ENCODE assay signal across 11 cellular contexts in genomic region chr12:50185975-50186663, GRCh38. TPM values are rescaled to one million over a fixed set of nuclear protein-coding genes. Genes with fewer than 3 reads are reported as not detected.
DNase-seq lines count a peak whose midpoint lies in the region; ATAC-seq and TF ChIP-seq lines count a peak whose summit lies in the region.
"Had no signal": no experiment of that assay in that cellular context is flagged by ENCODE, and none has a peak within 500 bp of the region (broad histone marks: within the 10 kb centered on the region; RNA-seq: fewer than 3 reads in every experiment).

No MANE protein-coding gene starts in this region.

- H3K9me3 ChIP-seq in transverse colon (no peaks in the 10 kb centered on the region), gastrocnemius medialis (no peaks in the 10 kb centered on the region)
- H3K9me3 ChIP-seq: neutrophil had no signal

- H3K4me1 ChIP-seq in transverse colon: peaks cover 10 to 61% (median 46%) of the 10 kb centered on the region in 4 donors
- H3K4me1 ChIP-seq in gastrocnemius medialis: peaks cover 5 to 22% of the 10 kb centered on the region in 2 donors

- H3K27me3 ChIP-seq in transverse colon (no peaks in the 10 kb centered on the region), gastrocnemius medialis (no peaks in the 10 kb centered on the region)
- H3K27me3 ChIP-seq: neutrophil had no signal

- DNase-seq in activated T-cell treated with anti-CD3 and anti-CD28 coated beads, Interleukin-2, amount 50 U/mL, for 24 hours: no peak
- DNase-seq in activated T-cell treated with anti-CD3 and anti-CD28 coated beads for 4 hours: no peak
- no peak for DNase-seq in activated T-helper 1 cell treated with anti-CD3 and anti-CD28 coated beads, Interleukin-12 subunit alpha, Interleukin-12 subunit beta, Interleukin-2, Interleukin-4 antibody, amounts not matched to agents 30 ng/mL and 10 ng/mL and 1 ng/mL, durations not matched to agents 14 hours and 24 hours and 36 hours (ENCODE audit: low spot score)
- peak; percentile 54 for DNase-seq in glomerular endothelial cell (ENCODE audit: extremely low read depth, low read depth, low spot score)
- no peak for DNase-seq in transverse colon
- DNase-seq in gastrocnemius medialis: no peak
- DNase-seq: activated CD4-positive, CD25-positive, alpha-beta regulatory T cell treated with anti-CD3 and anti-CD28 coated beads, Interleukin-2, amount 50 U/mL, for 72 hours; NCI-H510A treated with DMSO at 0.1 percent for 48 hours had no signal

- ATAC-seq in GM18861 (IDR thresholded peaks at IDR 0.05; ENCODE audit: unreplicated experiment): no peak
- ATAC-seq in gastrocnemius medialis: no peak
- no peak for ATAC-seq in HG03159 (IDR thresholded peaks at IDR 0.05; ENCODE audit: unreplicated experiment)

- in situ Hi-C loops in transverse colon (cut with MboI; ENCODE audit: low pct_ligation_motif_present in 1 of 4, low pct_unique_long_range_greater_than_20kb in 1 of 4, low sequenced_read_pairs in 3 of 4): loop anchor here in 3 of 4 donors (25.0 kb wide), 3 partner anchors 99 to 224 kb away; partner anchors contain the start of genes AQP2 (in 1 of the 3), AQP5 (in 1 of the 3), AQP6 (in 1 of the 3) and SMARCD1 (in 1 of the 3)
- in situ Hi-C loops in gastrocnemius medialis (cut with MboI; ENCODE audit: low sequenced_read_pairs in 4 of 4): no loop called here

- H3K36me3 ChIP-seq in transverse colon (peaks cover 0 to 22% (median 12%) of the 10 kb centered on the region in 4 donors), gastrocnemius medialis (peaks cover 0 to 8% of the 10 kb centered on the region in 2 donors)
- H3K36me3 ChIP-seq: neutrophil had no signal

- H3K4me1 Mint-ChIP-seq in activated T-cell treated with anti-CD3 and anti-CD28 coated beads, Interleukin-2, amount 50 U/mL, for 24 hours (ENCODE audit: low read depth): peaks cover 60% of the 10 kb centered on the region
- peaks cover 48% of the 10 kb centered on the region for H3K4me1 Mint-ChIP-seq in activated T-helper 1 cell treated with anti-CD3 and anti-CD28 coated beads, Interleukin-12 subunit alpha, Interleukin-12 subunit beta, Interleukin-2, Interleukin-4 antibody, amounts not matched to agents 30 ng/mL and 10 ng/mL and 1 ng/mL, durations not matched to agents 14 hours and 24 hours and 36 hours (ENCODE audit: low read depth)

- no peaks in the 10 kb centered on the region for H3K9me3 Mint-ChIP-seq in activated T-cell treated with anti-CD3 and anti-CD28 coated beads, Interleukin-2, amount 50 U/mL, for 24 hours
- no peaks in the 10 kb centered on the region for H3K9me3 Mint-ChIP-seq in activated T-helper 1 cell treated with anti-CD3 and anti-CD28 coated beads, Interleukin-12 subunit alpha, Interleukin-12 subunit beta, Interleukin-2, Interleukin-4 antibody, amounts not matched to agents 30 ng/mL and 10 ng/mL and 1 ng/mL, durations not matched to agents 14 hours and 24 hours and 36 hours

- TF ChIP-seq CTCF in transverse colon (IDR thresholded peaks at IDR 0.05): no peak
- TF ChIP-seq CTCF in gastrocnemius medialis (IDR thresholded peaks at IDR 0.05 in 4 of 5, conservative IDR thresholded peaks at IDR 0.05 in 1 of 5): no peak

- no peak overlapping the region for H3K4me3 ChIP-seq in transverse colon
- no peak overlapping the region for H3K4me3 ChIP-seq in gastrocnemius medialis

- H3K4me3 Mint-ChIP-seq in activated T-cell treated with anti-CD3 and anti-CD28 coated beads, Interleukin-2, amount 50 U/mL, for 24 hours: no peak overlapping the region
- no peak overlapping the region for H3K4me3 Mint-ChIP-seq in activated T-helper 1 cell treated with anti-CD3 and anti-CD28 coated beads, Interleukin-12 subunit alpha, Interleukin-12 subunit beta, Interleukin-2, Interleukin-4 antibody, amounts not matched to agents 30 ng/mL and 10 ng/mL and 1 ng/mL, durations not matched to agents 14 hours and 24 hours and 36 hours

- intact Hi-C loops in activated T-helper 1 cell treated with anti-CD3 and anti-CD28 coated beads, Interleukin-12 subunit alpha, Interleukin-12 subunit beta, Interleukin-2, Interleukin-4 antibody, amounts not matched to agents 30 ng/mL and 10 ng/mL and 1 ng/mL, durations not matched to agents 14 hours and 24 hours and 36 hours (cut with micrococcal nuclease): loop anchor here (2.0 kb wide), 1 partner anchor 97 kb away; the partner anchor contains the start of gene LIMA1
- intact Hi-C loops in transverse colon (cut with DNase I; ENCODE audit: low total_unique reads) (loop anchor here (10.0 kb wide), 1 partner anchor 221 kb away; the partner anchor contains the start of gene AQP5), gastrocnemius medialis (cut with DNase I; ENCODE audit: low total_unique reads) (loop anchor here (5.0 kb wide), 1 partner anchor 126 kb away; no protein-coding TSS in a partner anchor)

- H3K27ac Mint-ChIP-seq in activated T-cell treated with anti-CD3 and anti-CD28 coated beads, Interleukin-2, amount 50 U/mL, for 24 hours: peak overlapping the region; percentile 96
- H3K27ac Mint-ChIP-seq in activated T-helper 1 cell treated with anti-CD3 and anti-CD28 coated beads, Interleukin-12 subunit alpha, Interleukin-12 subunit beta, Interleukin-2, Interleukin-4 antibody, amounts not matched to agents 30 ng/mL and 10 ng/mL and 1 ng/mL, durations not matched to agents 14 hours and 24 hours and 36 hours: peak overlapping the region; percentile 84

- peaks cover 85% of the 10 kb centered on the region for H3K36me3 Mint-ChIP-seq in activated T-cell treated with anti-CD3 and anti-CD28 coated beads, Interleukin-2, amount 50 U/mL, for 24 hours (ENCODE audit: low read depth)
- peaks cover 12% of the 10 kb centered on the region for H3K36me3 Mint-ChIP-seq in activated T-helper 1 cell treated with anti-CD3 and anti-CD28 coated beads, Interleukin-12 subunit alpha, Interleukin-12 subunit beta, Interleukin-2, Interleukin-4 antibody, amounts not matched to agents 30 ng/mL and 10 ng/mL and 1 ng/mL, durations not matched to agents 14 hours and 24 hours and 36 hours (ENCODE audit: low read depth)

- no peak for TF ChIP-seq EP300 in transverse colon (IDR thresholded peaks at IDR 0.05; ENCODE audit: low read depth)

- TF ChIP-seq POLR2A in transverse colon (IDR thresholded peaks at IDR 0.05): no peak
- no peak for TF ChIP-seq POLR2A in gastrocnemius medialis (IDR thresholded peaks at IDR 0.05)

- H3K27ac ChIP-seq in transverse colon (peak overlapping the region; percentile 28 to 46 (median 34)), gastrocnemius medialis (peak overlapping the region in 1 of 4 donors; percentile 2)
- H3K27ac ChIP-seq: neutrophil had no signal

- no peaks in the 10 kb centered on the region for H3K27me3 Mint-ChIP-seq in activated T-cell treated with anti-CD3 and anti-CD28 coated beads, Interleukin-2, amount 50 U/mL, for 24 hours
- no peaks in the 10 kb centered on the region for H3K27me3 Mint-ChIP-seq in activated T-helper 1 cell treated with anti-CD3 and anti-CD28 coated beads, Interleukin-12 subunit alpha, Interleukin-12 subunit beta, Interleukin-2, Interleukin-4 antibody, amounts not matched to agents 30 ng/mL and 10 ng/mL and 1 ng/mL, durations not matched to agents 14 hours and 24 hours and 36 hours (ENCODE audit: insufficient read depth)

- WGBS in transverse colon (ENCODE audit: low coverage in 1 of 2), 2 donors: 67 to 77% methylated on average over 3 to 6 of the region's 6 CpGs

RNA-seq across cellular contexts. Expression of gene CERS5, which starts 18.9 kb away (rescaled TPM):
- total RNA-seq in activated T-helper 1 cell treated with anti-CD3 and anti-CD28 coated beads, Interleukin-12 subunit alpha, Interleukin-12 subunit beta, Interleukin-2, Interleukin-4 antibody, amounts not matched to agents 30 ng/mL and 10 ng/mL and 1 ng/mL, durations not matched to agents 14 hours and 24 hours and 36 hours: 64.2 and 67.9 TPM in 2 replicates
- total RNA-seq in glomerular endothelial cell (37.7 and 40.3 TPM in 2 replicates), transverse colon (10 to 100 TPM; 17.5 to 32.5 (median 21.0) TPM), gastrocnemius medialis (1 to 10 TPM; 5.4 to 9.2 (median 7.3) TPM)

Comparison
In these comparisons a context has a peak if more than half of its experiments do, and no peak if none do; other contexts are left out.
1. in situ Hi-C loops: an anchor here in transverse colon (25.0 kb wide); none called in gastrocnemius medialis.